ENCODE assay signal across 8 cellular contexts in the genomic region with DNA sequence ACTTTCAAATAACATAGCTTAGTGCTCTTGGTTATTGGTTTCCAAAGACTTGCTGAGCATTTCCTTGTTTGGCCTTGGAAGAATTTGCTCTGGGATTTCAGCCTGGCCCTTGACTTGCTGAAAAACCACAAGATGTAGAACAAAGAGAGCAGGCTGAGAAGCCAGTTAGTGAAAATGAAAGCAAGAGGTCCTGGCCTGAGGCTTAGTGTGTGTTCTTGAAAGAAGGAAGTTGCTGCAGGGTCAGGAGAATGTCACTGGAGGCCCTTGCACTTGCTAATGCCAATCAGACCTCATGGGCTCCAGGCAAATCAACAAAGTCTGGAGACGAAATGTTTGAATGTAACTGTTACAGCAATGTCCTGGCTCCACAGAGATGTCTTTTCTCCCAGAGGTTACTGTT.
A peak's percentile ranks its signal among the peaks of the same experiment; 100 is the strongest.
DNase-seq lines count a peak whose midpoint lies in the region; ATAC-seq, FAIRE-seq and TF ChIP-seq lines count a peak whose summit lies in the region.

No MANE protein-coding gene starts in this region.

- H3K27me3 ChIP-seq in Panc1 (ENCODE audit: control insufficient read depth, insufficient read depth, low read length), result no peaks in the 10 kb centered on the region

- H3K4me3 ChIP-seq in AG04449 (ENCODE audit: low read depth, low read length) (no peak overlapping the region; the same call in 1 of the 2 replicates), Panc1 (ENCODE audit: low read depth in 2 of 2, low read length in 2 of 2) (no peak overlapping the region)

- POLR2A ChIA-PET in AG04449 (lab: Yijun Ruan, JAX) (interaction anchor here (1.0 kb wide), 1 partner anchor 132 kb away, joined by 4 read pairs; the partner anchor contains the start of gene SEC24D), Panc1 (lab: Charles Lee) (no interaction called here)

- intact Hi-C loops in Panc1 (cut with micrococcal nuclease; ENCODE audit: unreplicated experiment), result loop anchor here (5.0 kb wide), 2 partner anchors 196 to 226 kb away; no protein-coding TSS in a partner anchor

- ATAC-seq in GM18870 (IDR thresholded peaks at IDR 0.05; ENCODE audit: unreplicated experiment) (peak; percentile 100), HG03039 (IDR thresholded peaks at IDR 0.05; ENCODE audit: unreplicated experiment) (peak; percentile 99), Panc1 (peak; percentile 60; the same call in 1 of the 2 replicates)

- DNase-seq in AG04449 (ENCODE audit: low read depth, low spot score), result peak; percentile 78
- DNase-seq in Panc1 (ENCODE audit: low read depth, low spot score), result no peak
- DNase-seq in mucosa of gallbladder (ENCODE audit: low spot score), result peak; percentile 72
- DNase-seq in COLO668 (lab: John Stamatoyannopoulos, UW; ENCODE audit: unreplicated experiment), result no peak
- no peak for DNase-seq in NCI-H1092 (lab: John Stamatoyannopoulos, UW)

- TF ChIP-seq CTCF in AG04449 (IDR thresholded peaks at IDR 0.05; ENCODE audit: insufficient read depth, low read length, missing control alignments), result no peak
- no peak for TF ChIP-seq CTCF in Panc1 (IDR thresholded peaks at IDR 0.05)

- H3K36me3 ChIP-seq in Panc1 (ENCODE audit: control insufficient read depth, insufficient read depth, low read length), result no peaks in the 10 kb centered on the region

- CTCF ChIA-PET in AG04449 (lab: Yijun Ruan, JAX), result interaction anchor here (0.6 to 8.1 kb wide), 15 partner anchors 14 to 325 kb away, joined by 3 to 79 read pairs (median 5); no protein-coding TSS in a partner anchor
- CTCF ChIA-PET in Panc1 (lab: Charles Lee), result no interaction called here

- peak; percentile 89 for FAIRE-seq in endometrium (lab: Jason Lieb, UNC)

- H3K4me1 ChIP-seq in Panc1 (ENCODE audit: control insufficient read depth, insufficient read depth, low read length), result no peaks in the 10 kb centered on the region

- H3K27ac ChIP-seq in Panc1 (ENCODE audit: low read length), result no peak overlapping the region

- no peaks in the 10 kb centered on the region for H3K9me3 ChIP-seq in Panc1 (ENCODE audit: control insufficient read depth, insufficient read depth, low read depth, low read length)

- in situ Hi-C loops in Panc1 (cut with HindIII; ENCODE audit: low pct_unique_long_range_greater_than_20kb, low sequenced_read_pairs), result no loop called here

- no TSS peak for BruUV-seq in Panc1 (replicated peaks; lab: Mats Ljungman, UMichigan)

Comparison
In these comparisons a context has a peak if more than half of its experiments do, and no peak if none do; other contexts are left out.
1. DNase-seq: peak in AG04449 (single experiment) and mucosa of gallbladder (single experiment); none in Panc1 (single experiment), COLO668 (single experiment) and NCI-H1092 (single experiment).
2. Peak in every context shown above with its lines, with median percentiles within 50 percentile points of each other: ATAC-seq.